Comparison of ENCODE assay signal across 13 cellular contexts in the genomic region with DNA sequence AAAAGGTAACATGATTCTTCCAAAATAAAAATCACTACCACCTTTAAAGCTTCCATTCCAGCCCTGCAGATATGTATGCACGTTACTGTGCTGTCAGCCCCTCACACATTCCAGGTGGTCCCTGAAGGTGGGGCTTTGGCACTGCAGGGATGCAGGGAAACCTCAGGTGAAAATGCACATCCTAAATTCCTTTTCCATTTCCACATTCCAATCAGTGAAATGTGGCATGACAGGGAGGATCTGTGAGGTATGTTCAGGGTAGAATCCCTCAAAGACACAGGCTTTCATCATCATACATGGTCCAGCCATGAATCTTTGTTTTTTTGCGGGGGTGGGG. TPM values are rescaled to one million over a fixed set of nuclear protein-coding genes. Genes with fewer than 3 reads are reported as not detected.
"Had no signal": no experiment of that assay in that cellular context is flagged by ENCODE, and none has a peak within 500 bp of the region (broad histone marks: within the 10 kb centered on the region; RNA-seq: fewer than 3 reads in every experiment).

No MANE protein-coding gene starts in this region.

- H3K9me3 Mint-ChIP-seq: brain had no signal

- H3K27ac Mint-ChIP-seq: brain had no signal

- H3K27ac ChIP-seq: SK-N-MC, thyroid gland had no signal

- H3K9me3 ChIP-seq: thyroid gland had no signal

- H3K27me3 ChIP-seq: thyroid gland had no signal

- H3K4me3 ChIP-seq: SK-N-MC, thyroid gland had no signal

- H3K4me1 Mint-ChIP-seq: brain had no signal

- H3K36me3 ChIP-seq: thyroid gland had no signal

- ATAC-seq: left ventricle myocardium superior had no signal

- DNase-seq: activated naive CD4-positive, alpha-beta T cell treated with Interleukin-2 at 50 U/mL for 16 hours; amygdala; effector memory CD4-positive, alpha-beta T cell; erythroblast; hippocampal formation; left ventricle myocardium superior; retina; stimulated activated CD4-positive, alpha-beta T cell treated with anti-CD3 and anti-CD28 coated beads, Interleukin-4, amount 100 ng/mL, for 1 hour; stimulated activated CD8-positive, alpha-beta memory T cell treated with anti-CD3 and anti-CD28 coated beads, Interleukin-4, amount 100 ng/mL, for 48 hours; thyroid gland had no signal

- H3K4me3 Mint-ChIP-seq: brain had no signal

- H3K27me3 Mint-ChIP-seq: brain had no signal

RNA-seq across cellular contexts. Expression of a gene that starts 45.3 kb away (rescaled TPM):
- total RNA-seq: kidney epithelial cell, left ventricle myocardium superior had no signal
